Comparison of ENCODE assay signal across 1 cellular context in genomic region chr3:186806173-186807055, GRCh38.
TF ChIP-seq lines count a peak whose summit lies in the region.

Gene RFC4, minus strand, starts transcription at chr3:186806482. Its CDS starts 1,769 bp downstream, at chr3:186804713.

TF ChIP-seq in GM23338, 12 proteins besides CTCF, POLR2A, EP300 and RAD21 (continued from another document):
- TF ChIP-seq REST (IDR thresholded peaks at IDR 0.05; ENCODE audit: unreplicated experiment) (no peak), POLR2AphosphoS5 (IDR thresholded peaks at IDR 0.05; ENCODE audit: low read depth) (peak; percentile 93), EZH2 (IDR thresholded peaks at IDR 0.05; ENCODE audit: low read depth, unreplicated experiment) (no peak), ZNF331 (CRISPR knock-in tag; IDR thresholded peaks at IDR 0.05; ENCODE audit: low read depth) (no peak)
